Comparison of ENCODE assay signal across 8 cellular contexts in genomic region chr15:73633991-73634495, GRCh38. TPM values are rescaled to one million over a fixed set of nuclear protein-coding genes. Genes with fewer than 3 reads are reported as not detected.
DNase-seq lines count a peak whose midpoint lies in the region; ATAC-seq and TF ChIP-seq lines count a peak whose summit lies in the region.

No MANE protein-coding gene starts in this region.

- TF ChIP-seq EP300 in tibial nerve (IDR thresholded peaks at IDR 0.05): no peak

- H3K27me3 ChIP-seq in AG04450 (ENCODE audit: control insufficient read depth, insufficient read depth, low read length): peaks cover 2% of the 10 kb centered on the region
- no peaks in the 10 kb centered on the region; the same call in 1 of the 2 replicates for H3K27me3 ChIP-seq in HUES48 (ENCODE audit: control insufficient read depth, insufficient read depth, low read length)
- no peaks in the 10 kb centered on the region for H3K27me3 ChIP-seq in ascending aorta
- no peaks in the 10 kb centered on the region for H3K27me3 ChIP-seq in layer of hippocampus (ENCODE audit: control insufficient read depth, insufficient read depth, low read length)
- H3K27me3 ChIP-seq in tibial nerve: peaks cover 0 to 2% of the 10 kb centered on the region in 2 donors

- peak overlapping the region; percentile 76 for H3K9ac ChIP-seq in HUES48 (ENCODE audit: low read depth, low read length)

- DNase-seq in AG04450 (ENCODE audit: low read depth, low spot score) (peak; percentile 85), ascending aorta (ENCODE audit: low spot score in 2 of 2) (no peak), tibial nerve (ENCODE audit: low spot score in 2 of 2) (no peak), NCI-H146 treated with DMSO at 0.1 percent for 48 hours (lab: John Stamatoyannopoulos, UW; ENCODE audit: unreplicated experiment) (no peak)

- H3K36me3 ChIP-seq in HUES48 (ENCODE audit: control insufficient read depth, insufficient read depth, low read length): no peaks in the 10 kb centered on the region
- H3K36me3 ChIP-seq in ascending aorta: no peaks in the 10 kb centered on the region
- no peaks in the 10 kb centered on the region for H3K36me3 ChIP-seq in tibial nerve

- 60 to 65% methylated on average over 6 of the region's 6 CpGs for WGBS in tibial nerve, 2 donors

- ATAC-seq in GM19035 (IDR thresholded peaks at IDR 0.05; ENCODE audit: unreplicated experiment) (no peak), GM19395 (IDR thresholded peaks at IDR 0.05; ENCODE audit: unreplicated experiment) (no peak)

- H3K4me1 ChIP-seq in HUES48 (ENCODE audit: control insufficient read depth, insufficient read depth, low read length) (peaks cover 32% of the 10 kb centered on the region), ascending aorta (peaks cover 0 to 21% of the 10 kb centered on the region in 2 donors), tibial nerve (peaks cover 0 to 52% (median 24%) of the 10 kb centered on the region in 4 donors)

- peak overlapping the region; percentile 58 for H3K4me3 ChIP-seq in AG04450 (ENCODE audit: low read depth, low read length)
- H3K4me3 ChIP-seq in HUES48 (ENCODE audit: low read depth, low read length): peak overlapping the region; percentile 82
- H3K4me3 ChIP-seq in ascending aorta: peak overlapping the region in 1 of 2 donors; percentile 85
- peak overlapping the region in 2 of 4 donors; percentile 98 to 100 for H3K4me3 ChIP-seq in tibial nerve

- POLR2A ChIA-PET in AG04450 (lab: Yijun Ruan, JAX): interaction anchor here (0.7 to 2.5 kb wide), 5 partner anchors 8 to 63 kb away, joined by 3 to 8 read pairs (median 6); no protein-coding TSS in a partner anchor

- CTCF ChIA-PET in AG04450 (lab: Charles Lee): interaction anchor here (0.6 to 12.8 kb wide), 11 partner anchors 12 to 349 kb away, joined by 3 to 304 read pairs (median 69); partner anchors contain the start of gene CD276

- TF ChIP-seq POLR2A in tibial nerve (IDR thresholded peaks at IDR 0.05): no peak

- H3K9me3 ChIP-seq in AG04450 (ENCODE audit: control insufficient read depth, insufficient read depth, low read length): no peaks in the 10 kb centered on the region
- no peaks in the 10 kb centered on the region for H3K9me3 ChIP-seq in HUES48 (ENCODE audit: control insufficient read depth, insufficient read depth, low read length)
- H3K9me3 ChIP-seq in ascending aorta: no peaks in the 10 kb centered on the region
- H3K9me3 ChIP-seq in tibial nerve: no peaks in the 10 kb centered on the region

- intact Hi-C loops in ascending aorta (cut with DNase I): loop anchor here (1.0 to 10.0 kb wide), 4 partner anchors 33 to 1259 kb away; partner anchors contain the start of genes ADPGK, CD276 and HEXA

- H3K27ac ChIP-seq in AG04450 (ENCODE audit: low read depth, low read length): peak overlapping the region; percentile 91
- peak overlapping the region; percentile 75 for H3K27ac ChIP-seq in HUES48 (ENCODE audit: low read depth, low read length)
- H3K27ac ChIP-seq in ascending aorta: peak overlapping the region; percentile 83 to 98
- H3K27ac ChIP-seq in layer of hippocampus (ENCODE audit: low read depth, low read length): peak overlapping the region; percentile 78
- peak overlapping the region; percentile 79 to 97 (median 94) for H3K27ac ChIP-seq in tibial nerve

- TF ChIP-seq CTCF in AG04450 (IDR thresholded peaks at IDR 0.05; ENCODE audit: low read depth, low read length) (no peak), ascending aorta (IDR thresholded peaks at IDR 0.05) (no peak), tibial nerve (IDR thresholded peaks at IDR 0.05) (no peak)

RNA-seq across cellular contexts. Expression of gene NPTN, which starts 0.9 kb away (rescaled TPM):
- 195 and 197 TPM in 2 replicates for polyA plus RNA-seq in AG04450 (2011; rRNA removed)
- 80.8 and 99.2 TPM in 2 replicates for polyA minus RNA-seq in AG04450 (2011; rRNA and poly(A)+ RNA removed)
- 147 TPM for total RNA-seq in ascending aorta
- total RNA-seq in tibial nerve: 100 to 1,000 TPM in 2 of 4 donors, 10 to 100 TPM in 2; 84.3 to 118 (median 106) TPM

RNA-seq across cellular contexts. Expression of gene CD276, which starts 50.1 kb away (rescaled TPM):
- 86.4 and 101 TPM in 2 replicates for polyA plus RNA-seq in AG04450 (2011; rRNA removed)
- 44.0 and 58.4 TPM in 2 replicates for polyA minus RNA-seq in AG04450 (2011; rRNA and poly(A)+ RNA removed)
- total RNA-seq in ascending aorta (84.3 TPM), tibial nerve (10 to 100 TPM; 42.6 to 93.3 (median 70.9) TPM)
